ENCODE assay signal across 28 cellular contexts in the genomic region with DNA sequence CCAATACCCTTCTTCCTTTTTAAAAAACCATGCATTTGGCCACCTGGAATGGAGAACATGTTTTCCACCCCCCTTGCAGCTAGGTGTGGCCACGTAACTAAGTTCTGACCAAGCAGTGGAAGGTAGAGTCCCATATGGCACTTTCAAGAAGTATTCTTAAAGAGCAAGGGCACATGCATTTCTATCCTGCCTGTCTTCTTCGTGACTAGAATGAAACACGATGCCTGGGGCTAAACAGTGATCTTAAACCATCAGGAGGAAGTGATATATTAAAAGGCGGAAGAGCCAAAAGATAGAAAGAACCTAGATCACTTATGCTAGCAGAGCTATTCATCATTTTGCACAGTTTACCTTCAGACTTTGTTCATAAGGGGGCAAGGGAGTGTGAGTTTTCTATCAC.
"Had no signal": no experiment of that assay in that cellular context is flagged by ENCODE, and none has a peak within 500 bp of the region (broad histone marks: within the 10 kb centered on the region; RNA-seq: fewer than 3 reads in every experiment).

No MANE protein-coding gene starts in this region.

- H3K27me3 ChIP-seq: brain microvascular endothelial cell, dorsolateral prefrontal cortex, esophagus muscularis mucosa had no signal

- FAIRE-seq: astrocyte, bronchial epithelial cell, frontal cortex had no signal

- DNase-seq: activated B cell treated with CpG ODN at 0.5 μM for 24 hours; activated CD4-positive, alpha-beta T cell treated with anti-CD3 and anti-CD28 coated beads for 48 hours; activated CD4-positive, alpha-beta T cell treated with anti-CD3 and anti-CD28 coated beads, Interleukin-2, amount 50 U/mL, for 1 hour; activated CD4-positive, alpha-beta T cell treated with anti-CD3 and anti-CD28 coated beads, Interleukin-2, amount 50 U/mL, for 48 hours; activated CD8-positive, alpha-beta memory T cell treated with anti-CD3 and anti-CD28 coated beads for 24 hours; activated CD8-positive, alpha-beta T cell treated with anti-CD3 and anti-CD28 coated beads for 36 hours; activated effector memory CD4-positive, alpha-beta T cell treated with Interleukin-2 at 50 U/mL for 16 hours; activated gamma-delta T cell treated with Interleukin-2 at 50 U/mL for 16 hours; activated naive CD4-positive, alpha-beta T cell treated with anti-CD3 and anti-CD28 coated beads, Interleukin-2, amount 50 U/mL, for 16 hours; activated naive CD4-positive, alpha-beta T cell treated with Interleukin-2 at 50 U/mL for 16 hours; activated T-cell treated with anti-CD3 and anti-CD28 coated beads, Interleukin-2, amount 50 U/mL, for 4 hours; amniotic stem cell; anterior cingulate cortex; brain microvascular endothelial cell; dorsolateral prefrontal cortex; effector memory CD4-positive, alpha-beta T cell; endodermal cell; erythroblast; head of caudate nucleus; T-helper 1 cell; T-helper 17 cell; T1000 had no signal

- H3K4me3 ChIP-seq: coronary artery, dorsolateral prefrontal cortex, esophagus muscularis mucosa had no signal

- H3K36me3 ChIP-seq: brain microvascular endothelial cell, esophagus muscularis mucosa had no signal

- H3K27ac ChIP-seq: brain microvascular endothelial cell, coronary artery, dorsolateral prefrontal cortex, esophagus muscularis mucosa, VCaP had no signal

- H3K9me3 ChIP-seq: esophagus muscularis mucosa had no signal
